8 cellular contexts compared by ENCODE assay signal in the genomic region with DNA sequence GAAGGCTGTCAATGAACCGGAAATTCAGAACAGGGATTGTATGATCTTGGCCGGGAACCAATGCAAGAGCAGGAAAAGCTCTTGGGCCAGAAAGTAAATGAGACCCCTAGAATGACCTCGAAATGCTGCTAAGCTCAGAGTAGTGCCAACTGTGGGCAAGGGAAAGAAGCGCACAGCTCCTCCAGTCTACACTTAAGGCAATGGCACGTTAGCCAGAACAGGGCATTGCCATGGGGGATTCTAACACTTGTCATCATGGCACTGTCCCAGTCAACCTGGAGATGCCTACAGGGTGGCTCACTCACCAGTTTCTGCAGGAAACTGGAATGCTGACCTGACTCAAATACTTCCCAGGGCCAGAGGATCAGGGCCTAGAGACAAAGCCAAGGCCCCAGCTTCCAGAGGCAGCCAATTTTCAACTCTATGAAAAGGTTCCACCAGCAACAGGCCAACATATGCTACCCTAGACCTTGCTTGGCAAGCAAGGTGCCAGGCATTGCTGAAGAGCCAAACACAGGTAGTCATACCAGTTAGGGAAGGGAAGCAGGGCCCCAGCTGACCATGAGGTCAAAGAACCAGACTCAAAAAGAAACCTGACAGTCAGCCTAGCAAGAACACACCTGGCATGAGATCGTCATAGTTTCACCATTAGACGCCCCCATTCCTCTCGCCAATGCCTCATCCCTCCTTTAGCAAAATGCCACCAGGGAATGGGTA. TPM values are rescaled to one million over a fixed set of nuclear protein-coding genes. Genes with fewer than 3 reads are reported as not detected.
DNase-seq lines count a peak whose midpoint lies in the region; ATAC-seq and TF ChIP-seq lines count a peak whose summit lies in the region.

No MANE protein-coding gene starts in this region.

- DNase-seq in sigmoid colon (no peak), NCI-H526 (lab: John Stamatoyannopoulos, UW) (no peak), NCI-H1417 (lab: John Stamatoyannopoulos, UW) (no peak), COLO668 (lab: John Stamatoyannopoulos, UW; ENCODE audit: unreplicated experiment) (no peak), GM19240 (ENCODE audit: insufficient read length, low spot score) (no peak)

- H3K4me1 ChIP-seq in sigmoid colon = peaks cover 0 to 54% (median 43%) of the 10 kb centered on the region in 4 donors

- H3K27ac ChIP-seq in adipose tissue (ENCODE audit: low read depth, low read length) (peak overlapping the region; percentile 64), sigmoid colon (peak overlapping the region; percentile 3 to 54 (median 28))

- intact Hi-C loops in sigmoid colon (cut with DNase I) = no loop called here

- TF ChIP-seq CTCF in sigmoid colon (IDR thresholded peaks at IDR 0.05) = no peak

- H3K36me3 ChIP-seq in sigmoid colon = peaks cover 0 to 23% (median 3%) of the 10 kb centered on the region in 4 donors

- no peak for TF ChIP-seq POLR2A in sigmoid colon (IDR thresholded peaks at IDR 0.05)

- no peak for TF ChIP-seq EP300 in sigmoid colon (IDR thresholded peaks at IDR 0.05)

- WGBS in adipose tissue, 3 donors = 67 to 84% (median 79%) methylated on average over 8 of the region's 8 CpGs
- 83 to 87% methylated on average over 8 of the region's 8 CpGs for WGBS in sigmoid colon, 2 donors

- no peaks in the 10 kb centered on the region for H3K9me3 ChIP-seq in sigmoid colon

- no peak overlapping the region for H3K4me3 ChIP-seq in sigmoid colon

- ATAC-seq in GM18511 (IDR thresholded peaks at IDR 0.05; ENCODE audit: unreplicated experiment) (peak; percentile 64), HG02642 (IDR thresholded peaks at IDR 0.05; ENCODE audit: poor library complexity, unreplicated experiment) (peak; percentile 56)

- H3K27me3 ChIP-seq in sigmoid colon = no peaks in the 10 kb centered on the region

RNA-seq across cellular contexts. Expression of gene ARHGAP17, which starts 34.9 kb away (rescaled TPM):
- 10 to 100 TPM; 13.1 to 49.6 (median 43.9) TPM for polyA plus RNA-seq in adipose tissue
- total RNA-seq in sigmoid colon = 10 to 100 TPM; 27.1 to 44.3 (median 35.5) TPM
- polyA plus RNA-seq in sigmoid colon = 10 to 100 TPM; 46.8 to 55.6 (median 50.6) TPM
